Comparison of ENCODE assay signal across 1 cellular context in the genomic region with DNA sequence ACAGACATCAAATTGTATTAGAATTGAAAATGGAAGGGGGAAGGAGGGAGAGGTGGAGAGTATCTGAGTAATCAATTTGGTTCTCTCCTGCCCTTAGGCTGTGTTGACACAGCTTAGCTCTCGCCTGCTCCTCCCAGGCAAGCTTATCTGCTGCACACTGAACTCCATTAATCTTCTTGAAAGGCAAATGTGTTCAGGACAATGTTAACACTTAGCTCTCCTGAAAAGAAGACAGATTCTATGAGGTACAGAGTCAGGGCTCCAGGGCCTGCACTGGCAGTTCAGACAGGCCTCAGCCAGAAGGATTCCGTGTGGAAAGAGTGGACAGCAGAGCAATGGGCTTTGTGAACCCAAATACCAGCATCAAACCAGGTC.
A peak's percentile ranks its signal among the peaks of the same experiment; 100 is the strongest.
TF ChIP-seq lines count a peak whose summit lies in the region.

No MANE protein-coding gene starts in this region.

TF ChIP-seq in K562, 482 proteins besides CTCF, POLR2A, EP300 and RAD21 (continues in another document):
- TF ChIP-seq SP2 (IDR thresholded peaks at IDR 0.05; ENCODE audit: extremely low read depth, low read depth, low read length, poor library complexity, severe bottlenecking), result no peak
- no peak for TF ChIP-seq CBX8 (IDR thresholded peaks at IDR 0.05; ENCODE audit: borderline replicate concordance, extremely low read depth, low read depth, low read length, poor library complexity, severe bottlenecking)
- no peak for TF ChIP-seq PTRF (tag; IDR thresholded peaks at IDR 0.05)
- no peak for TF ChIP-seq JUND (IDR thresholded peaks at IDR 0.05; ENCODE audit: borderline replicate concordance, low read depth, low read length)
- TF ChIP-seq JUND (tag; IDR thresholded peaks at IDR 0.05; ENCODE audit: borderline replicate concordance, low read depth, low read length), result peak; percentile 31; the same call in 1 of the 3 replicates
- TF ChIP-seq SMAD1 (IDR thresholded peaks at IDR 0.05; ENCODE audit: low read depth, low read length, partially characterized antibody), result no peak
- peak; percentile 39; the same call in 1 of the 2 replicates for TF ChIP-seq SMARCA4 (IDR thresholded peaks at IDR 0.05)
- TF ChIP-seq FOXM1 (IDR thresholded peaks at IDR 0.05; ENCODE audit: low read depth), result no peak
- no peak for TF ChIP-seq FOXM1 (CRISPR knock-in tag; IDR thresholded peaks at IDR 0.05; ENCODE audit: low read depth)
- TF ChIP-seq SMARCE1 (IDR thresholded peaks at IDR 0.05), result peak; percentile 31; the same call in 1 of the 2 replicates
- TF ChIP-seq RB1 (IDR thresholded peaks at IDR 0.05; ENCODE audit: low read depth), result no peak
- no peak for TF ChIP-seq ASH1L (IDR thresholded peaks at IDR 0.05; ENCODE audit: borderline replicate concordance, low read depth, partially characterized antibody)
- TF ChIP-seq EWSR1 (IDR thresholded peaks at IDR 0.05; ENCODE audit: borderline replicate concordance, low read depth, partially characterized antibody), result no peak
- TF ChIP-seq SAFB2 (IDR thresholded peaks at IDR 0.05; ENCODE audit: borderline replicate concordance, low read depth, low read length, severe bottlenecking), result no peak
- no peak for TF ChIP-seq ZNF140 (CRISPR knock-in tag; IDR thresholded peaks at IDR 0.05)
- TF ChIP-seq TAL1 (IDR thresholded peaks at IDR 0.05), result peak; percentile 52
- no peak for TF ChIP-seq ZNF79 (CRISPR knock-in tag; IDR thresholded peaks at IDR 0.05; ENCODE audit: low read depth)
- 0 out of 4 replicates have a peak, but pooled peaks of 1 of the 2 experiments have one; percentile 10 for TF ChIP-seq MAZ (CRISPR knock-in tag; conservative IDR thresholded peaks at IDR 0.05 in 1 of 2, IDR thresholded peaks at IDR 0.05 in 1 of 2)
- TF ChIP-seq ZNF707 (CRISPR knock-in tag; conservative IDR thresholded peaks at IDR 0.05), result no peak
- TF ChIP-seq MTA2 (IDR thresholded peaks at IDR 0.05; ENCODE audit: low read depth), result peak; percentile 35; the same call in 1 of the 2 replicates
- TF ChIP-seq MEF2D (tag; conservative IDR thresholded peaks at IDR 0.05; ENCODE audit: low read depth), result no peak
- TF ChIP-seq DDX20 (tag; IDR thresholded peaks at IDR 0.05; ENCODE audit: low read depth), result no peak
- TF ChIP-seq TCF3 (CRISPR knock-in tag; IDR thresholded peaks at IDR 0.05), result peak; percentile 78
- TF ChIP-seq GTF2B (IDR thresholded peaks at IDR 0.05; ENCODE audit: extremely low read depth, insufficient read length), result no peak
- peak; percentile 96 to 98 for TF ChIP-seq FOXA3 (CRISPR knock-in tag; conservative IDR thresholded peaks at IDR 0.05 in 1 of 2, IDR thresholded peaks at IDR 0.05 in 1 of 2)
- no peak for TF ChIP-seq MED1 (CRISPR knock-in tag; IDR thresholded peaks at IDR 0.05; ENCODE audit: borderline replicate concordance)
- TF ChIP-seq, protein P1, sequence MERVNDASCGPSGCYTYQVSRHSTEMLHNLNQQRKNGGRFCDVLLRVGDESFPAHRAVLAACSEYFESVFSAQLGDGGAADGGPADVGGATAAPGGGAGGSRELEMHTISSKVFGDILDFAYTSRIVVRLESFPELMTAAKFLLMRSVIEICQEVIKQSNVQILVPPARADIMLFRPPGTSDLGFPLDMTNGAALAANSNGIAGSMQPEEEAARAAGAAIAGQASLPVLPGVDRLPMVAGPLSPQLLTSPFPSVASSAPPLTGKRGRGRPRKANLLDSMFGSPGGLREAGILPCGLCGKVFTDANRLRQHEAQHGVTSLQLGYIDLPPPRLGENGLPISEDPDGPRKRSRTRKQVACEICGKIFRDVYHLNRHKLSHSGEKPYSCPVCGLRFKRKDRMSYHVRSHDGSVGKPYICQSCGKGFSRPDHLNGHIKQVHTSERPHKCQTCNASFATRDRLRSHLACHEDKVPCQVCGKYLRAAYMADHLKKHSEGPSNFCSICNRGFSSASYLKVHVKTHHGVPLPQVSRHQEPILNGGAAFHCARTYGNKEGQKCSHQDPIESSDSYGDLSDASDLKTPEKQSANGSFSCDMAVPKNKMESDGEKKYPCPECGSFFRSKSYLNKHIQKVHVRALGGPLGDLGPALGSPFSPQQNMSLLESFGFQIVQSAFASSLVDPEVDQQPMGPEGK (CRISPR knock-in tag; IDR thresholded peaks at IDR 0.05; ENCODE audit: borderline replicate concordance), result no peak
- peak; percentile 54 for TF ChIP-seq CBFA2T3 (IDR thresholded peaks at IDR 0.05)
- no peak for TF ChIP-seq CEBPG (CRISPR knock-in tag; IDR thresholded peaks at IDR 0.05)
- TF ChIP-seq CEBPG (tag; conservative IDR thresholded peaks at IDR 0.05 in 1 of 2, IDR thresholded peaks at IDR 0.05 in 1 of 2), result no peak
- TF ChIP-seq TSHZ1 (CRISPR knock-in tag; IDR thresholded peaks at IDR 0.05), result no peak
- TF ChIP-seq NEUROD1 (IDR thresholded peaks at IDR 0.05; ENCODE audit: borderline replicate concordance, low read depth, low read length, partially characterized antibody), result no peak
- no peak for TF ChIP-seq ZNF165 (CRISPR knock-in tag; IDR thresholded peaks at IDR 0.05; ENCODE audit: borderline replicate concordance)
- TF ChIP-seq TEAD1 (CRISPR knock-in tag; IDR thresholded peaks at IDR 0.05), result peak in 1 of 2 experiments; percentile 36; a peak in 1 of 4 replicates
- TF ChIP-seq, protein P2, sequence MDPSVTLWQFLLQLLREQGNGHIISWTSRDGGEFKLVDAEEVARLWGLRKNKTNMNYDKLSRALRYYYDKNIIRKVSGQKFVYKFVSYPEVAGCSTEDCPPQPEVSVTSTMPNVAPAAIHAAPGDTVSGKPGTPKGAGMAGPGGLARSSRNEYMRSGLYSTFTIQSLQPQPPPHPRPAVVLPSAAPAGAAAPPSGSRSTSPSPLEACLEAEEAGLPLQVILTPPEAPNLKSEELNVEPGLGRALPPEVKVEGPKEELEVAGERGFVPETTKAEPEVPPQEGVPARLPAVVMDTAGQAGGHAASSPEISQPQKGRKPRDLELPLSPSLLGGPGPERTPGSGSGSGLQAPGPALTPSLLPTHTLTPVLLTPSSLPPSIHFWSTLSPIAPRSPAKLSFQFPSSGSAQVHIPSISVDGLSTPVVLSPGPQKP (CRISPR knock-in tag; IDR thresholded peaks at IDR 0.05), result no peak
- peak; percentile 98 for TF ChIP-seq MEIS2 (IDR thresholded peaks at IDR 0.05; ENCODE audit: partially characterized antibody)
- no peak for TF ChIP-seq ZNF668 (CRISPR knock-in tag; IDR thresholded peaks at IDR 0.05)
- TF ChIP-seq NFIC (IDR thresholded peaks at IDR 0.05), result no peak
- no peak for TF ChIP-seq ATF1 (CRISPR knock-in tag; IDR thresholded peaks at IDR 0.05)
- TF ChIP-seq ATF1 (tag; IDR thresholded peaks at IDR 0.05), result no peak
- no peak for TF ChIP-seq POLR2H (tag; IDR thresholded peaks at IDR 0.05; ENCODE audit: low read depth)
- no peak for TF ChIP-seq LARP7 (IDR thresholded peaks at IDR 0.05)
- peak; percentile 34; the same call in 1 of the 2 replicates for TF ChIP-seq SOX6 (IDR thresholded peaks at IDR 0.05)
- TF ChIP-seq GATAD2A (IDR thresholded peaks at IDR 0.05), result no peak
- TF ChIP-seq ARID1B (IDR thresholded peaks at IDR 0.05), result peak; percentile 71
- no peak for TF ChIP-seq TAF9B (IDR thresholded peaks at IDR 0.05; ENCODE audit: partially characterized antibody)
- TF ChIP-seq, protein P3, sequence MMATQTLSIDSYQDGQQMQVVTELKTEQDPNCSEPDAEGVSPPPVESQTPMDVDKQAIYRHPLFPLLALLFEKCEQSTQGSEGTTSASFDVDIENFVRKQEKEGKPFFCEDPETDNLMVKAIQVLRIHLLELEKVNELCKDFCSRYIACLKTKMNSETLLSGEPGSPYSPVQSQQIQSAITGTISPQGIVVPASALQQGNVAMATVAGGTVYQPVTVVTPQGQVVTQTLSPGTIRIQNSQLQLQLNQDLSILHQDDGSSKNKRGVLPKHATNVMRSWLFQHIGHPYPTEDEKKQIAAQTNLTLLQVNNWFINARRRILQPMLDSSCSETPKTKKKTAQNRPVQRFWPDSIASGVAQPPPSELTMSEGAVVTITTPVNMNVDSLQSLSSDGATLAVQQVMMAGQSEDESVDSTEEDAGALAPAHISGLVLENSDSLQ (IDR thresholded peaks at IDR 0.05), result peak; percentile 75
- no peak for TF ChIP-seq CBX2 (IDR thresholded peaks at IDR 0.05; ENCODE audit: insufficient read depth, low read length, poor library complexity, severe bottlenecking)
- TF ChIP-seq ZNF445 (CRISPR knock-in tag; IDR thresholded peaks at IDR 0.05; ENCODE audit: low read depth), result no peak
- no peak for TF ChIP-seq TFAM (CRISPR knock-in tag; conservative IDR thresholded peaks at IDR 0.05)
- TF ChIP-seq PRPF4 (IDR thresholded peaks at IDR 0.05; ENCODE audit: insufficient read depth, low read depth, low read length, poor library complexity, severe bottlenecking), result no peak
- TF ChIP-seq ATF7 (IDR thresholded peaks at IDR 0.05), result no peak
- TF ChIP-seq DPF2 (IDR thresholded peaks at IDR 0.05), result peak; percentile 51; the same call in 1 of the 2 replicates
- TF ChIP-seq LEF1 (IDR thresholded peaks at IDR 0.05), result no peak; the same call in 1 of the 2 replicates
- TF ChIP-seq MECOM (CRISPR knock-in tag; IDR thresholded peaks at IDR 0.05), result no peak
- TF ChIP-seq, protein P4, sequence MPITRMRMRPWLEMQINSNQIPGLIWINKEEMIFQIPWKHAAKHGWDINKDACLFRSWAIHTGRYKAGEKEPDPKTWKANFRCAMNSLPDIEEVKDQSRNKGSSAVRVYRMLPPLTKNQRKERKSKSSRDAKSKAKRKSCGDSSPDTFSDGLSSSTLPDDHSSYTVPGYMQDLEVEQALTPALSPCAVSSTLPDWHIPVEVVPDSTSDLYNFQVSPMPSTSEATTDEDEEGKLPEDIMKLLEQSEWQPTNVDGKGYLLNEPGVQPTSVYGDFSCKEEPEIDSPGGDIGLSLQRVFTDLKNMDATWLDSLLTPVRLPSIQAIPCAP (CRISPR knock-in tag; IDR thresholded peaks at IDR 0.05; ENCODE audit: borderline replicate concordance), result no peak
- no peak for TF ChIP-seq KLF6 (CRISPR knock-in tag; IDR thresholded peaks at IDR 0.05; ENCODE audit: borderline replicate concordance)
- TF ChIP-seq SIN3A (IDR thresholded peaks at IDR 0.05; ENCODE audit: borderline replicate concordance in 2 of 2, control insufficient read depth in 1 of 2, low read depth in 2 of 2, low read length in 2 of 2), result no peak
- TF ChIP-seq ZKSCAN1 (IDR thresholded peaks at IDR 0.05; ENCODE audit: low read depth, low read length), result no peak
- no peak for TF ChIP-seq TBL1XR1 (IDR thresholded peaks at IDR 0.05; ENCODE audit: low read length in 2 of 2)
- TF ChIP-seq, protein P5, sequence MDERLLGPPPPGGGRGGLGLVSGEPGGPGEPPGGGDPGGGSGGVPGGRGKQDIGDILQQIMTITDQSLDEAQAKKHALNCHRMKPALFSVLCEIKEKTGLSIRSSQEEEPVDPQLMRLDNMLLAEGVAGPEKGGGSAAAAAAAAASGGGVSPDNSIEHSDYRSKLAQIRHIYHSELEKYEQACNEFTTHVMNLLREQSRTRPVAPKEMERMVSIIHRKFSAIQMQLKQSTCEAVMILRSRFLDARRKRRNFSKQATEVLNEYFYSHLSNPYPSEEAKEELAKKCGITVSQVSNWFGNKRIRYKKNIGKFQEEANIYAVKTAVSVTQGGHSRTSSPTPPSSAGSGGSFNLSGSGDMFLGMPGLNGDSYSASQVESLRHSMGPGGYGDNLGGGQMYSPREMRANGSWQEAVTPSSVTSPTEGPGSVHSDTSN (CRISPR knock-in tag; IDR thresholded peaks at IDR 0.05; ENCODE audit: low read depth), result peak; percentile 36; the same call in 1 of the 2 replicates
- TF ChIP-seq, protein P5 (tag; conservative IDR thresholded peaks at IDR 0.05; ENCODE audit: low read depth), result peak; percentile 96
- TF ChIP-seq CREBBP (IDR thresholded peaks at IDR 0.05; ENCODE audit: low read depth, low read length), result no peak
